Comparison of ENCODE assay signal across 9 cellular contexts in the genomic region with DNA sequence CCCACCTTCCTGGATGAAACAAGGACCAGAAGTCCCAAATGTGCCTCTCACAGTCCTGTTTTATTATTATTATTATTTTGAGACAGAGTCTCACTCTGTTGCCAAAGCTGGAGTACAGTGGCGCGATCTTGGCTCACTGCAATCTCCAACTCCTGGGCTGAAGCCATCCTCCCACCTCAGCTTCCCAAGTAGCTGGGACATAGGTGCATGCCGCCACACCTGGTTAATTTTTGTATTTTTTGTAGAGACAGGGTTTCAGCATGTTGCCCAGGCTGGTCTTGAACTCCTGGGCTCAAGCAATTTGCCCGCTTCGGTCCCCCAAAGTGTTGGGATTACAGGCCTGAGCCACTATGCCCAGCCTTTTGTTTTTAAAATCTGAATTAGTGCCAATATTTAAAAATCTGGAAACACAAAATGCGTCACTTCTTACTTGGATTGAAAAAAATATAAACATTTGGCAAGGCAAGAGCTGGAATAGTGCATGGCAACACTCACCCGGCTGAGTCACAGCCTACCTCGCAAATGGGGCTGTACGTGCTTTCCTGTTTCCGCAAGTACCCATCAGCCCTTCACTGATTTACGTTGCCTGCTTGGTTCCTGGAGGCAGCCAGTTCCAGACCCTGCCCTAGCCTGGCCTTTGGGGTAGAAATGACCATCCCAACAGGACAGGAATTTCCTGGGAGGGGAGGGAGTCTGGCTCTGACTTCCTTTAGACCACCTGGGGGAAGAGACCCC. TPM values are rescaled to one million over a fixed set of nuclear protein-coding genes. Genes with fewer than 3 reads are reported as not detected.
DNase-seq lines count a peak whose midpoint lies in the region; ATAC-seq and TF ChIP-seq lines count a peak whose summit lies in the region.
"Had no signal": no experiment of that assay in that cellular context is flagged by ENCODE, and none has a peak within 500 bp of the region (broad histone marks: within the 10 kb centered on the region; RNA-seq: fewer than 3 reads in every experiment).

No MANE protein-coding gene starts in this region.

- peak overlapping the region; percentile 62 for H3K27ac ChIP-seq in brain microvascular endothelial cell

- H3K4me1 Mint-ChIP-seq in immature natural killer cell: peaks cover 2% of the 10 kb centered on the region in 2 donors

- no peaks in the 10 kb centered on the region for H3K9me3 Mint-ChIP-seq in immature natural killer cell
- H3K9me3 Mint-ChIP-seq: activated T-helper 17 cell treated with anti-CD3 and anti-CD28 coated beads, Interleukin-2, amount 50 U/mL, for 72 hours had no signal

- TF ChIP-seq CTCF in HFF-Myc (IDR thresholded peaks at IDR 0.05; ENCODE audit: low read depth, low read length, missing control alignments) (no peak), brain microvascular endothelial cell (IDR thresholded peaks at IDR 0.05; ENCODE audit: low read depth, low read length, missing control alignments) (no peak)

- H3K36me3 ChIP-seq in brain microvascular endothelial cell (replicated peaks) (no peaks in the 10 kb centered on the region), H7 (replicated peaks; ENCODE audit: control insufficient read depth, insufficient read depth, low read length) (no peaks in the 10 kb centered on the region)

- H3K27me3 ChIP-seq in brain microvascular endothelial cell (replicated peaks) (no peaks in the 10 kb centered on the region), H7 (ENCODE audit: control insufficient read depth, insufficient read depth, low read length) (peaks cover 1% of the 10 kb centered on the region; the same call in 1 of the 2 replicates)

- no peak overlapping the region for H3K4me3 Mint-ChIP-seq in immature natural killer cell
- H3K4me3 Mint-ChIP-seq: activated T-helper 17 cell treated with anti-CD3 and anti-CD28 coated beads, Interleukin-2, amount 50 U/mL, for 72 hours had no signal

- ATAC-seq in GM18909 (IDR thresholded peaks at IDR 0.05; ENCODE audit: poor library complexity, unreplicated experiment) (no peak), HG02885 (IDR thresholded peaks at IDR 0.05; ENCODE audit: poor library complexity, unreplicated experiment) (no peak)
- ATAC-seq: activated T-helper 17 cell treated with anti-CD3 and anti-CD28 coated beads, Interleukin-2, amount 50 U/mL, for 72 hours had no signal

- H3K27ac Mint-ChIP-seq in immature natural killer cell: peak overlapping the region in 5 of 6 donors; percentile 7 to 87 (median 76)
- H3K27ac Mint-ChIP-seq: activated T-helper 17 cell treated with anti-CD3 and anti-CD28 coated beads, Interleukin-2, amount 50 U/mL, for 72 hours had no signal

- DNase-seq in HFF-Myc (ENCODE audit: extremely low read depth, low read depth) (peak; percentile 90), brain microvascular endothelial cell (peak; percentile 87), immature natural killer cell (no peak), stromal cell of bone marrow (ENCODE audit: low read depth) (peak; percentile 75), H7 (no peak), UCSD-AML1 (lab: John Stamatoyannopoulos, UW; ENCODE audit: unreplicated experiment) (no peak)

- no peaks in the 10 kb centered on the region for H3K36me3 Mint-ChIP-seq in immature natural killer cell

- in situ Hi-C loops in brain microvascular endothelial cell (cut with HindIII; ENCODE audit: low pct_ligation_motif_present, low sequenced_read_pairs): loop anchor here (25.0 kb wide), 1 partner anchor 115 kb away; no protein-coding TSS in a partner anchor

- no peak overlapping the region for H3K4me3 ChIP-seq in HFF-Myc (replicated peaks; ENCODE audit: low read depth, low read length)
- no peak overlapping the region for H3K4me3 ChIP-seq in brain microvascular endothelial cell (ENCODE audit: low read depth, low read length)
- H3K4me3 ChIP-seq in H7 (ENCODE audit: insufficient read depth, low read depth, low read length): no peak overlapping the region

- H3K27me3 Mint-ChIP-seq in immature natural killer cell (ENCODE audit: low read depth in 3 of 3): peaks cover 0 to 5% (median 0%) of the 10 kb centered on the region in 3 donors
- H3K27me3 Mint-ChIP-seq: activated T-helper 17 cell treated with anti-CD3 and anti-CD28 coated beads, Interleukin-2, amount 50 U/mL, for 72 hours had no signal

RNA-seq across cellular contexts. Expression of gene SDCBP2, which starts 6.3 kb away (rescaled TPM):
- 1 to 10 TPM; 1.3 to 2.0 (median 1.8) TPM for polyA plus RNA-seq in immature natural killer cell
- 1.1 and 1.9 TPM in 2 replicates for total RNA-seq in H7 (2014; rRNA removed; shearing (Covaris generic))

RNA-seq across cellular contexts. Expression of gene SNPH, which starts 56.6 kb away (rescaled TPM):
- 1 to 10 TPM in 2 of 3 donors, under 1 TPM in 1; 0.59 to 2.8 (median 1.1) TPM for polyA plus RNA-seq in immature natural killer cell
- 2.6 and 4.0 TPM in 2 replicates for total RNA-seq in H7 (2014; rRNA removed; shearing (Covaris generic))

Comparison
In these comparisons a context has a peak if more than half of its experiments do, and no peak if none do; other contexts are left out.
1. DNase-seq: peak in HFF-Myc (single experiment), brain microvascular endothelial cell (single experiment) and stromal cell of bone marrow (single experiment); none in immature natural killer cell (0 of 3), H7 (single experiment) and UCSD-AML1 (single experiment).